In the genomic region with DNA sequence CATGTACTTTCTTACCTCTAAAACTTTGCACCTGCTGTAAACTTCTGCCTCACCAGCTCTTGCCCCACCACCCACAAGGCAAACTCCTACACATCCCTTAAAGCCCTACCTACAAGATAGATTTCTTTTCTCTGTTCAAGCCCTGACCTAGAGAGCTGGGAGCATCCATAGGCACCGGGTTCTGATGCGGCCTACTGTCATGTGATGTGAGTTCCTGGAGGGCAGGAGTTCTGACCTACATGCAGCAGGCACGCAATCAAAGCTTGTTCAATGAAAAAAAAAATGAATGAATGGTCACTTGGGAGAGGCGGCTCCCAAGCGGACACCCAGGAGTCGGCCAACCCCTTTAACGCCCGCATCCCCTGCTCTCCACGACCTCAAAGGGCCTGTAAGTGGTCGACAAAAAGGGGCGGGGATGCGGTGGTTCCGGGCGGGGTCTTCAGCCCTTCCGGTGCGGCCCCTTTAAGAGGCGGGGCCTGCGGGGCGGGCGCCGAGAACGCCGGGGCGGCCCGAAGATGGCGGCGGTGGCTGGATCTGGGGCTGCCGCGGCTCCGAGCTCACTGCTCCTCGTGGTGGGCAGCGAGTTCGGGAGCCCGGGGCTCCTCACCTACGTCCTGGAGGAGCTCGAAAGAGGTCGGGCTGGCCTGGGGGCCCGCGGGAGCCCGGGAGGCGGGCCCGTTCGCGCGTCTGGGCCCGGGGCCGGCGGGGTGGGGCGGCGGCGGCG, we compare ENCODE assay signal across 8 cellular contexts. TPM values are rescaled to one million over a fixed set of nuclear protein-coding genes. Genes with fewer than 3 reads are reported as not detected.
DNase-seq lines count a peak whose midpoint lies in the region; ATAC-seq and TF ChIP-seq lines count a peak whose summit lies in the region.

A gene with protein sequence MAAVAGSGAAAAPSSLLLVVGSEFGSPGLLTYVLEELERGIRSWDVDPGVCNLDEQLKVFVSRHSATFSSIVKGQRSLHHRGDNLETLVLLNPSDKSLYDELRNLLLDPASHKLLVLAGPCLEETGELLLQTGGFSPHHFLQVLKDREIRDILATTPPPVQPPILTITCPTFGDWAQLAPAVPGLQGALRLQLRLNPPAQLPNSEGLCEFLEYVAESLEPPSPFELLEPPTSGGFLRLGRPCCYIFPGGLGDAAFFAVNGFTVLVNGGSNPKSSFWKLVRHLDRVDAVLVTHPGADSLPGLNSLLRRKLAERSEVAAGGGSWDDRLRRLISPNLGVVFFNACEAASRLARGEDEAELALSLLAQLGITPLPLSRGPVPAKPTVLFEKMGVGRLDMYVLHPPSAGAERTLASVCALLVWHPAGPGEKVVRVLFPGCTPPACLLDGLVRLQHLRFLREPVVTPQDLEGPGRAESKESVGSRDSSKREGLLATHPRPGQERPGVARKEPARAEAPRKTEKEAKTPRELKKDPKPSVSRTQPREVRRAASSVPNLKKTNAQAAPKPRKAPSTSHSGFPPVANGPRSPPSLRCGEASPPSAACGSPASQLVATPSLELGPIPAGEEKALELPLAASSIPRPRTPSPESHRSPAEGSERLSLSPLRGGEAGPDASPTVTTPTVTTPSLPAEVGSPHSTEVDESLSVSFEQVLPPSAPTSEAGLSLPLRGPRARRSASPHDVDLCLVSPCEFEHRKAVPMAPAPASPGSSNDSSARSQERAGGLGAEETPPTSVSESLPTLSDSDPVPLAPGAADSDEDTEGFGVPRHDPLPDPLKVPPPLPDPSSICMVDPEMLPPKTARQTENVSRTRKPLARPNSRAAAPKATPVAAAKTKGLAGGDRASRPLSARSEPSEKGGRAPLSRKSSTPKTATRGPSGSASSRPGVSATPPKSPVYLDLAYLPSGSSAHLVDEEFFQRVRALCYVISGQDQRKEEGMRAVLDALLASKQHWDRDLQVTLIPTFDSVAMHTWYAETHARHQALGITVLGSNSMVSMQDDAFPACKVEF (plus strand): TSS at position 493 of the 724 bp plus-strand sequence. CDS start 23 bp downstream, at position 516.

- H3K36me3 Mint-ChIP-seq in activated T-helper 17 cell treated with anti-CD3 and anti-CD28 coated beads, Interleukin-2, amount 50 U/mL, for 72 hours (ENCODE audit: low read depth), result peaks cover 43% of the 10 kb centered on the region
- peaks cover 11% of the 10 kb centered on the region for H3K36me3 Mint-ChIP-seq in nephron (ENCODE audit: low read depth)

- H3K27me3 ChIP-seq in Panc1 (ENCODE audit: control insufficient read depth, insufficient read depth, low read length), result no peaks in the 10 kb centered on the region

- H3K4me1 ChIP-seq in Panc1 (ENCODE audit: control insufficient read depth, insufficient read depth, low read length), result peaks cover 9% of the 10 kb centered on the region

- no peaks in the 10 kb centered on the region for H3K9me3 ChIP-seq in Panc1 (ENCODE audit: control insufficient read depth, insufficient read depth, low read depth, low read length)

- DNase-seq in ACHN (peak; percentile 51), Panc1 (ENCODE audit: low read depth, low spot score) (peak; percentile 17), fibroblast of pulmonary artery (ENCODE audit: low read depth) (peak; percentile 55)
- DNase-seq in stimulated activated naive CD8-positive, alpha-beta T cell treated with anti-CD3 and anti-CD28 coated beads, Interleukin-15, amount 100 ng/mL, for 72 hours, result peak; percentile 57 to 64

- POLR2A ChIA-PET in Panc1 (lab: Charles Lee), result no interaction called here

- peaks cover 19% of the 10 kb centered on the region for H3K4me1 Mint-ChIP-seq in activated T-helper 17 cell treated with anti-CD3 and anti-CD28 coated beads, Interleukin-2, amount 50 U/mL, for 72 hours
- peaks cover 31% of the 10 kb centered on the region for H3K4me1 Mint-ChIP-seq in nephron
- peaks cover 45% of the 10 kb centered on the region for H3K4me1 Mint-ChIP-seq in stimulated activated naive CD8-positive, alpha-beta T cell treated with anti-CD3 and anti-CD28 coated beads, Interleukin-15, amount 100 ng/mL, for 72 hours

- intact Hi-C loops in Panc1 (cut with micrococcal nuclease; ENCODE audit: unreplicated experiment), result no loop called here

- peak within 1 kb of the TSS; percentile 90 for H3K27ac Mint-ChIP-seq in activated T-helper 17 cell treated with anti-CD3 and anti-CD28 coated beads, Interleukin-2, amount 50 U/mL, for 72 hours
- peak within 1 kb of the TSS; percentile 36 to 84 (median 77) for H3K27ac Mint-ChIP-seq in nephron
- H3K27ac Mint-ChIP-seq in stimulated activated naive CD8-positive, alpha-beta T cell treated with anti-CD3 and anti-CD28 coated beads, Interleukin-15, amount 100 ng/mL, for 72 hours, result peak within 1 kb of the TSS; percentile 94 to 96

- H3K4me3 ChIP-seq in Panc1 (ENCODE audit: low read depth in 2 of 2, low read length in 2 of 2), result peak within 1 kb of the TSS; percentile 76 to 78
- H3K4me3 ChIP-seq in fibroblast of pulmonary artery (replicated peaks; ENCODE audit: low read depth, low read length), result peak within 1 kb of the TSS; percentile 81

- H3K9me3 Mint-ChIP-seq in activated T-helper 17 cell treated with anti-CD3 and anti-CD28 coated beads, Interleukin-2, amount 50 U/mL, for 72 hours, result no peaks in the 10 kb centered on the region
- H3K9me3 Mint-ChIP-seq in nephron, result no peaks in the 10 kb centered on the region
- H3K9me3 Mint-ChIP-seq in stimulated activated naive CD8-positive, alpha-beta T cell treated with anti-CD3 and anti-CD28 coated beads, Interleukin-15, amount 100 ng/mL, for 72 hours, result no peaks in the 10 kb centered on the region

- TF ChIP-seq CTCF in Panc1 (IDR thresholded peaks at IDR 0.05), result no peak
- TF ChIP-seq CTCF in fibroblast of pulmonary artery (IDR thresholded peaks at IDR 0.05; ENCODE audit: low read length, missing control alignments), result no peak
- no peak for TF ChIP-seq CTCF in nephron (IDR thresholded peaks at IDR 0.05; ENCODE audit: unreplicated experiment in 3 of 3)

- no peaks in the 10 kb centered on the region for H3K27me3 Mint-ChIP-seq in activated T-helper 17 cell treated with anti-CD3 and anti-CD28 coated beads, Interleukin-2, amount 50 U/mL, for 72 hours
- H3K27me3 Mint-ChIP-seq in nephron (ENCODE audit: low read depth), result no peaks in the 10 kb centered on the region
- peaks cover 8% of the 10 kb centered on the region for H3K27me3 Mint-ChIP-seq in stimulated activated naive CD8-positive, alpha-beta T cell treated with anti-CD3 and anti-CD28 coated beads, Interleukin-15, amount 100 ng/mL, for 72 hours

- H3K4me3 Mint-ChIP-seq in activated T-helper 17 cell treated with anti-CD3 and anti-CD28 coated beads, Interleukin-2, amount 50 U/mL, for 72 hours, result peak within 1 kb of the TSS; percentile 92
- H3K4me3 Mint-ChIP-seq in nephron, result peak within 1 kb of the TSS; percentile 87 to 95 (median 93)
- peak within 1 kb of the TSS; percentile 89 to 90 for H3K4me3 Mint-ChIP-seq in stimulated activated naive CD8-positive, alpha-beta T cell treated with anti-CD3 and anti-CD28 coated beads, Interleukin-15, amount 100 ng/mL, for 72 hours

- CTCF ChIA-PET in Panc1 (lab: Charles Lee), result no interaction called here

- no peaks in the 10 kb centered on the region for H3K36me3 ChIP-seq in Panc1 (ENCODE audit: control insufficient read depth, insufficient read depth, low read length)

- in situ Hi-C loops in ACHN (cut with HindIII; ENCODE audit: low pct_ligation_motif_present, low pct_unique_long_range_greater_than_20kb, low sequenced_read_pairs) (no loop called here), Panc1 (cut with HindIII; ENCODE audit: low pct_unique_long_range_greater_than_20kb, low sequenced_read_pairs) (no loop called here)

- peak within 1 kb of the TSS; percentile 77 for H3K27ac ChIP-seq in Panc1 (ENCODE audit: low read length)

- ATAC-seq in GM18868 (IDR thresholded peaks at IDR 0.05; ENCODE audit: unreplicated experiment) (peak; percentile 69), HG03460 (IDR thresholded peaks at IDR 0.05; ENCODE audit: unreplicated experiment) (peak; percentile 77), Panc1 (peak; percentile 94)
- peak; percentile 86 for ATAC-seq in activated T-helper 17 cell treated with anti-CD3 and anti-CD28 coated beads, Interleukin-2, amount 50 U/mL, for 72 hours (replicated peaks)
- ATAC-seq in stimulated activated naive CD8-positive, alpha-beta T cell treated with anti-CD3 and anti-CD28 coated beads, Interleukin-15, amount 100 ng/mL, for 72 hours, result peak; percentile 86

- BruUV-seq in Panc1 (replicated peaks; lab: Mats Ljungman, UMichigan), result no TSS peak

RNA-seq across cellular contexts. Expression of the gene that starts here (rescaled TPM):
- 56.6 TPM for total RNA-seq in Panc1 (2021; ENCODE audit: unreplicated experiment)
- 93.7 TPM for polyA plus RNA-seq in Panc1 (2012; ENCODE audit: insufficient read length)
- 10 to 100 TPM; 74.0 to 83.7 TPM for total RNA-seq in activated T-helper 17 cell treated with anti-CD3 and anti-CD28 coated beads, Interleukin-2, amount 50 U/mL, for 72 hours

Comparison
In these comparisons a context has a peak if more than half of its experiments do, and no peak if none do; other contexts are left out.
1. Peak in every context shown above with its lines: DNase-seq, ATAC-seq, H3K4me3 ChIP-seq and H3K27ac ChIP-seq.